ENCODE assay signal across 18 cellular contexts in genomic region chr2:153601812-153602211, GRCh38.
A peak's percentile ranks its signal among the peaks of the same experiment; 100 is the strongest.
DNase-seq lines count a peak whose midpoint lies in the region; ATAC-seq and TF ChIP-seq lines count a peak whose summit lies in the region.
"Had no signal": no experiment of that assay in that cellular context is flagged by ENCODE, and none has a peak within 500 bp of the region (broad histone marks: within the 10 kb centered on the region; RNA-seq: fewer than 3 reads in every experiment).

No MANE protein-coding gene starts in this region.

- DNase-seq in NCI-H748 (lab: John Stamatoyannopoulos, UW; ENCODE audit: unreplicated experiment) (peak; percentile 72), NCI-H748 treated with DMSO at 0.1 percent for 48 hours (lab: John Stamatoyannopoulos, UW) (no peak), NCI-H2081 treated with DMSO at 0.1 percent for 48 hours (lab: John Stamatoyannopoulos, UW) (peak; percentile 44), KG1 (lab: John Stamatoyannopoulos, UW) (no peak)
- DNase-seq: EL, GF-D8, Karpas-422, MG63, NCI-H1048, NCI-H187, NCI-H2171, NCI-H345, NCI-H526, SHP77 treated with DMSO at 0.1 percent for 48 hours had no signal

- H3K4me3 ChIP-seq in endocrine pancreas (ENCODE audit: control insufficient read depth, insufficient read depth, low read length), result peak overlapping the region; percentile 35
- H3K4me3 ChIP-seq: MG63, SK-N-MC had no signal

- no peaks in the 10 kb centered on the region for H3K27me3 ChIP-seq in endocrine pancreas (ENCODE audit: control insufficient read depth, insufficient read depth, low read length)
- H3K27me3 ChIP-seq: MG63 had no signal

- no peaks in the 10 kb centered on the region for H3K9me3 ChIP-seq in endocrine pancreas (ENCODE audit: control insufficient read depth, low read length)
- H3K9me3 ChIP-seq: MG63 had no signal

- peaks cover 6% of the 10 kb centered on the region for H3K4me1 ChIP-seq in endocrine pancreas (ENCODE audit: control insufficient read depth, insufficient read depth, low read length)

- ATAC-seq in SK-N-SH treated with all-trans-retinoic acid at 6 μM for 48 hours (no peak), GM18861 (IDR thresholded peaks at IDR 0.05; ENCODE audit: unreplicated experiment) (no peak)

- no peak overlapping the region for H3K9ac ChIP-seq in endocrine pancreas (ENCODE audit: control insufficient read depth, insufficient read depth, low read length)

- no peaks in the 10 kb centered on the region for H3K36me3 ChIP-seq in endocrine pancreas (ENCODE audit: control insufficient read depth, insufficient read depth, low read length)
- H3K36me3 ChIP-seq: MG63 had no signal

TF ChIP-seq in SK-N-SH treated with all-trans-retinoic acid at 6 μM for 48 hours, 23 proteins besides CTCF, POLR2A, EP300 and RAD21:
- no peak for TF ChIP-seq GLIS3 (CRISPR knock-in tag; IDR thresholded peaks at IDR 0.05)
- TF ChIP-seq ESRRG (CRISPR knock-in tag; IDR thresholded peaks at IDR 0.05), result no peak
- TF ChIP-seq ZFP3 (CRISPR knock-in tag; IDR thresholded peaks at IDR 0.05), result no peak
- no peak for TF ChIP-seq PPARA (CRISPR knock-in tag; IDR thresholded peaks at IDR 0.05; ENCODE audit: borderline replicate concordance)
- TF ChIP-seq CSDC2 (CRISPR knock-in tag; IDR thresholded peaks at IDR 0.05), result no peak
- no peak for TF ChIP-seq ISL1 (CRISPR knock-in tag; IDR thresholded peaks at IDR 0.05)
- no peak for TF ChIP-seq OSR1 (CRISPR knock-in tag; IDR thresholded peaks at IDR 0.05)
- no peak for TF ChIP-seq ZC3H10 (CRISPR knock-in tag; IDR thresholded peaks at IDR 0.05)
- no peak for TF ChIP-seq TSHZ2 (CRISPR knock-in tag; IDR thresholded peaks at IDR 0.05)
- TF ChIP-seq TCF4 (CRISPR knock-in tag; IDR thresholded peaks at IDR 0.05; ENCODE audit: borderline replicate concordance), result no peak
- TF ChIP-seq ZNF70 (CRISPR knock-in tag; IDR thresholded peaks at IDR 0.05), result no peak
- TF ChIP-seq TOX (CRISPR knock-in tag; IDR thresholded peaks at IDR 0.05; ENCODE audit: borderline replicate concordance), result no peak
- TF ChIP-seq CREB5 (CRISPR knock-in tag; IDR thresholded peaks at IDR 0.05; ENCODE audit: low read depth), result no peak

Comparison
In these comparisons a context has a peak if more than half of its experiments do, and no peak if none do; other contexts are left out.
1. DNase-seq: peak in NCI-H748 (single experiment) and NCI-H2081 treated with DMSO at 0.1 percent for 48 hours (single experiment); none in NCI-H748 treated with DMSO at 0.1 percent for 48 hours (single experiment) and KG1 (single experiment).